7 cellular contexts compared by ENCODE assay signal in the genomic region with DNA sequence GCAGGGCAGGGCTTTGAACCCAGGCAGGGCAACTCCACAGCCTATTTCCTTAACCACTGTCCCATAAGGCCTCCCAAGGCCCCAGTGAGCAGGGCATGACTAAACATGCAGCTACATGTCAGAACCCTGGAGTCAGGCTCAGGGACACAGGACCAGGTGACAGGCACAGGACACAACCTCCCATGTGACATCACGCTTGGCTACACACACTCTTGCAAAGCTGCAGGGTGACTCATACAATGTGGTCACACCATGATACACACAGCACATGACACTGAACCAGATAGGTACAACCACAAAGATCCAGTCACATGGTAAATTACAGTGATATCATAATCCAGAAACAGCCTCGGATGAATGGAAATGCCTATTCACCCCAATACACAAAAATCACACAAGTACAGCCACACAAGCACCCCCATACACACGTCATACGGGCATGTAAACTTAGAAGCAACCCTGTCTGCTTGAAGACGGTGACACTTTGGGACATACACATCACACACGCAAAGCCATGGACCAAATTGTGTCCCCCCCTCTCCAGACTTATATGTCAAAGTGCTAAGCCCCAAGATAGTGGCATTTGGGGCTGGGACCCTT. TPM values are rescaled to one million over a fixed set of nuclear protein-coding genes. Genes with fewer than 3 reads are reported as not detected.
DNase-seq lines count a peak whose midpoint lies in the region; ATAC-seq and TF ChIP-seq lines count a peak whose summit lies in the region.

No MANE protein-coding gene starts in this region.

- TF ChIP-seq POLR2A in GM15510 (IDR thresholded peaks at IDR 0.05; ENCODE audit: borderline replicate concordance, extremely low read depth, insufficient read length): peak; percentile 25

- peak; percentile 84 for DNase-seq in GM20000 (ENCODE audit: low spot score)
- DNase-seq in T-helper 17 cell: no peak
- DNase-seq in non-pigmented ciliary epithelial cell (ENCODE audit: low read depth): peak; percentile 36
- DNase-seq in NCI-H128 (lab: John Stamatoyannopoulos, UW; ENCODE audit: unreplicated experiment): no peak
- DNase-seq in amniotic stem cell (lab: John Stamatoyannopoulos, UW): no peak

- H3K27ac Mint-ChIP-seq in T-helper 17 cell: peak overlapping the region; percentile 29

- ATAC-seq in HG03460 (IDR thresholded peaks at IDR 0.05; ENCODE audit: unreplicated experiment) (peak; percentile 82), T-helper 17 cell (peak; percentile 77)

- H3K4me1 Mint-ChIP-seq in T-helper 17 cell: peaks cover 2% of the 10 kb centered on the region

- no peak overlapping the region for H3K4me3 Mint-ChIP-seq in T-helper 17 cell

- H3K27me3 Mint-ChIP-seq in T-helper 17 cell: peaks cover 57% of the 10 kb centered on the region

- no peaks in the 10 kb centered on the region for H3K9me3 ChIP-seq in T-helper 17 cell (ENCODE audit: control insufficient read depth, low read length, poor library complexity, severe bottlenecking)

- no peaks in the 10 kb centered on the region for H3K36me3 Mint-ChIP-seq in T-helper 17 cell (ENCODE audit: low read depth)

- TF ChIP-seq CTCF in GM20000 (IDR thresholded peaks at IDR 0.05; ENCODE audit: extremely low read depth, missing control alignments): no peak

RNA-seq across cellular contexts. Expression of a gene that starts 14.5 kb away (rescaled TPM):
- total RNA-seq in T-helper 17 cell: not detected

RNA-seq across cellular contexts. Expression of a gene that starts 23.5 kb away (rescaled TPM):
- total RNA-seq in T-helper 17 cell: not detected

RNA-seq across cellular contexts. Expression of a gene that starts 42.0 kb away (rescaled TPM):
- not detected for total RNA-seq in T-helper 17 cell

RNA-seq across cellular contexts. Expression of a gene that starts 56.1 kb away (rescaled TPM):
- total RNA-seq in T-helper 17 cell: not detected

Comparison
In these comparisons a context has a peak if more than half of its experiments do, and no peak if none do; other contexts are left out.
1. DNase-seq: peak in GM20000 (single experiment) and non-pigmented ciliary epithelial cell (single experiment); none in T-helper 17 cell (0 of 3), NCI-H128 (single experiment) and amniotic stem cell (single experiment).